1 cellular context compared by ENCODE assay signal in the genomic region with DNA sequence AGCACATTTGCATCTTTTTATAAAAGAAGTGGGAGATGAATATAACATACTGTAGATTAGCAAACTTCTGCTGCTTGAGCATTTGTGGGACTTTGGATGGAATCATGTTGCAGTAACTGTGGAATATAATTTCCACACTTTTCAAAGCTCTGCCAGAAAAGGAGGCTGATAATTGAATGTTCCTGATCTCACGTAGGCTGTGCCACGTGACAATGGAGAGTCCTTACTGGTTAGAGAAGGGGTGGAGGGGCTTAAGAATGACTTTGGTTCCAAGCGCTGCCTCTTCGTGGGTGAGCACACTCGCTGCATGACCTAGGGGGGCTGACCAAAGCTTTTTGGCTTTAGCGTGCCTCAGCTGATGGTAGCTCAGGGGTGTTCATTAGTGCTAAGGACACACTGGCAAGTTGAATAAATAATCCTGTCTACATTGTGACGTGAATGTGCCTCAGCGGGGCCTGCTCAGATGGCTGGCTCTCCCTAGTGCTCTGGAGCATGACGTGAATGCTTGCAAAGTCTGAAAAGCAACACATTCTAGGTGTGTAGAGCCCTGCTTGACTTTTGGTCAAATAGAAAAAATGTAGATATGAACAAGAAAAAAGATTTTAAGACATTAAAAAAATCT.
TF ChIP-seq lines count a peak whose summit lies in the region.

No MANE protein-coding gene starts in this region.

TF ChIP-seq in GM23338, 12 proteins besides CTCF, POLR2A, EP300 and RAD21 (continued from another document):
- TF ChIP-seq ZNF462 (CRISPR knock-in tag; IDR thresholded peaks at IDR 0.05) (no peak), ZNF331 (CRISPR knock-in tag; IDR thresholded peaks at IDR 0.05; ENCODE audit: low read depth) (no peak), EZH2phosphoT487 (IDR thresholded peaks at IDR 0.05; ENCODE audit: unreplicated experiment) (no peak), STAT1 (IDR thresholded peaks at IDR 0.05; ENCODE audit: unreplicated experiment) (no peak), EZH2 (IDR thresholded peaks at IDR 0.05; ENCODE audit: low read depth, unreplicated experiment) (no peak), JUNB (IDR thresholded peaks at IDR 0.05; ENCODE audit: unreplicated experiment) (no peak), ZNF114 (CRISPR knock-in tag; IDR thresholded peaks at IDR 0.05) (no peak), CREB1 (CRISPR knock-in tag; IDR thresholded peaks at IDR 0.05; ENCODE audit: low read depth) (no peak), NANOG (IDR thresholded peaks at IDR 0.05; ENCODE audit: borderline replicate concordance) (no peak)
- TF ChIP-seq, protein P1, sequence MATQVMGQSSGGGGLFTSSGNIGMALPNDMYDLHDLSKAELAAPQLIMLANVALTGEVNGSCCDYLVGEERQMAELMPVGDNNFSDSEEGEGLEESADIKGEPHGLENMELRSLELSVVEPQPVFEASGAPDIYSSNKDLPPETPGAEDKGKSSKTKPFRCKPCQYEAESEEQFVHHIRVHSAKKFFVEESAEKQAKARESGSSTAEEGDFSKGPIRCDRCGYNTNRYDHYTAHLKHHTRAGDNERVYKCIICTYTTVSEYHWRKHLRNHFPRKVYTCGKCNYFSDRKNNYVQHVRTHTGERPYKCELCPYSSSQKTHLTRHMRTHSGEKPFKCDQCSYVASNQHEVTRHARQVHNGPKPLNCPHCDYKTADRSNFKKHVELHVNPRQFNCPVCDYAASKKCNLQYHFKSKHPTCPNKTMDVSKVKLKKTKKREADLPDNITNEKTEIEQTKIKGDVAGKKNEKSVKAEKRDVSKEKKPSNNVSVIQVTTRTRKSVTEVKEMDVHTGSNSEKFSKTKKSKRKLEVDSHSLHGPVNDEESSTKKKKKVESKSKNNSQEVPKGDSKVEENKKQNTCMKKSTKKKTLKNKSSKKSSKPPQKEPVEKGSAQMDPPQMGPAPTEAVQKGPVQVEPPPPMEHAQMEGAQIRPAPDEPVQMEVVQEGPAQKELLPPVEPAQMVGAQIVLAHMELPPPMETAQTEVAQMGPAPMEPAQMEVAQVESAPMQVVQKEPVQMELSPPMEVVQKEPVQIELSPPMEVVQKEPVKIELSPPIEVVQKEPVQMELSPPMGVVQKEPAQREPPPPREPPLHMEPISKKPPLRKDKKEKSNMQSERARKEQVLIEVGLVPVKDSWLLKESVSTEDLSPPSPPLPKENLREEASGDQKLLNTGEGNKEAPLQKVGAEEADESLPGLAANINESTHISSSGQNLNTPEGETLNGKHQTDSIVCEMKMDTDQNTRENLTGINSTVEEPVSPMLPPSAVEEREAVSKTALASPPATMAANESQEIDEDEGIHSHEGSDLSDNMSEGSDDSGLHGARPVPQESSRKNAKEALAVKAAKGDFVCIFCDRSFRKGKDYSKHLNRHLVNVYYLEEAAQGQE (IDR thresholded peaks at IDR 0.05; ENCODE audit: unreplicated experiment): no peak
